In the genomic region with DNA sequence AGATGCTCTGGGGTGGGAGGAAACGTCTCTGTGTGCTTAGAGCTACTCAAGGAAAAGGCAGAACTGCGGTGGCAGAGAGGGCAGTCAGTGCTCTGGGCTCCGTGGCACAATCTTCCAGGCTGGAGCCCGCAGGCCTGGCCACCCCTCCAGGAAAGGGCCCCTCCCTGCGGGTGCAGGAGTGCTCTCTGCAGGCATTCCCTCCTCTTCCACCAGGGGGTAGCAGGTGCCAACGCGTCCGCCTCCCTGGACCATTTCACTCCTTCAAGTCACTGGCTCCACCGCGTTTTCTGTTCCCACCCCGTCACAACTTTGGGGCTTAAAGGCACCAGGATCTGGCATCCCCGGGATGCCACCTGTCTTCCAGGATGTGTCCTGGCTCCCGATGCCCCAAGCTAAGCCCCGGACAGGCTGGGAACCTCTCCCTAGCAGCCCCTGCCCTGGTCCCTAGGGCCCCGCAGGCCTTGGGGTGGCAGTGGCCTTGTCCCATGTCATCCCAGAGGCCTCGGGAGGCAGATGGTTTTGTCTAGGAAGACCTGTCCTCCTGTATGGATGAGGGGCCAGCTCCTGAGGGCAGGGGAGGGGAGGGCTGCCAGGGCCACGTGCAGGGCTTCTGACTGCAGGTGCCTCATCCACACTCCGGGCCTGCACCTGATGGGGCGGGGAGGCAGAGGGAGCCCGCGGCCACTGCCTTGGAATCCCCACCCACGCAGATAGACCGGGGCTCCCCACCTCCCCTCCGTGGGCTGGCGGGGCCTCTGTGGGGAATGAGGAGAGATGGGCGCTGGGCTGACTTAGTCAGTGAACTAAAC, we compare ENCODE assay signal across 1 cellular context.
TF ChIP-seq lines count a peak whose summit lies in the region.

No MANE protein-coding gene starts in this region.

TF ChIP-seq in GM12878, 131 proteins besides CTCF, POLR2A, EP300 and RAD21:
- TF ChIP-seq, protein P1, sequence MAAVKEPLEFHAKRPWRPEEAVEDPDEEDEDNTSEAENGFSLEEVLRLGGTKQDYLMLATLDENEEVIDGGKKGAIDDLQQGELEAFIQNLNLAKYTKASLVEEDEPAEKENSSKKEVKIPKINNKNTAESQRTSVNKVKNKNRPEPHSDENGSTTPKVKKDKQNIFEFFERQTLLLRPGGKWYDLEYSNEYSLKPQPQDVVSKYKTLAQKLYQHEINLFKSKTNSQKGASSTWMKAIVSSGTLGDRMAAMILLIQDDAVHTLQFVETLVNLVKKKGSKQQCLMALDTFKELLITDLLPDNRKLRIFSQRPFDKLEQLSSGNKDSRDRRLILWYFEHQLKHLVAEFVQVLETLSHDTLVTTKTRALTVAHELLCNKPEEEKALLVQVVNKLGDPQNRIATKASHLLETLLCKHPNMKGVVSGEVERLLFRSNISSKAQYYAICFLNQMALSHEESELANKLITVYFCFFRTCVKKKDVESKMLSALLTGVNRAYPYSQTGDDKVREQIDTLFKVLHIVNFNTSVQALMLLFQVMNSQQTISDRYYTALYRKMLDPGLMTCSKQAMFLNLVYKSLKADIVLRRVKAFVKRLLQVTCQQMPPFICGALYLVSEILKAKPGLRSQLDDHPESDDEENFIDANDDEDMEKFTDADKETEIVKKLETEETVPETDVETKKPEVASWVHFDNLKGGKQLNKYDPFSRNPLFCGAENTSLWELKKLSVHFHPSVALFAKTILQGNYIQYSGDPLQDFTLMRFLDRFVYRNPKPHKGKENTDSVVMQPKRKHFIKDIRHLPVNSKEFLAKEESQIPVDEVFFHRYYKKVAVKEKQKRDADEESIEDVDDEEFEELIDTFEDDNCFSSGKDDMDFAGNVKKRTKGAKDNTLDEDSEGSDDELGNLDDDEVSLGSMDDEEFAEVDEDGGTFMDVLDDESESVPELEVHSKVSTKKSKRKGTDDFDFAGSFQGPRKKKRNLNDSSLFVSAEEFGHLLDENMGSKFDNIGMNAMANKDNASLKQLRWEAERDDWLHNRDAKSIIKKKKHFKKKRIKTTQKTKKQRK (IDR thresholded peaks at IDR 0.05; ENCODE audit: low read depth, low read length), result no peak
- TF ChIP-seq MYB (IDR thresholded peaks at IDR 0.05; ENCODE audit: borderline replicate concordance, low read depth, low read length), result no peak
- TF ChIP-seq STAT3 (IDR thresholded peaks at IDR 0.05; ENCODE audit: low read depth, low read length), result no peak
- no peak for TF ChIP-seq ZNF217 (IDR thresholded peaks at IDR 0.05)
- TF ChIP-seq KDM1A (IDR thresholded peaks at IDR 0.05; ENCODE audit: borderline replicate concordance), result no peak
- TF ChIP-seq, protein P2, sequence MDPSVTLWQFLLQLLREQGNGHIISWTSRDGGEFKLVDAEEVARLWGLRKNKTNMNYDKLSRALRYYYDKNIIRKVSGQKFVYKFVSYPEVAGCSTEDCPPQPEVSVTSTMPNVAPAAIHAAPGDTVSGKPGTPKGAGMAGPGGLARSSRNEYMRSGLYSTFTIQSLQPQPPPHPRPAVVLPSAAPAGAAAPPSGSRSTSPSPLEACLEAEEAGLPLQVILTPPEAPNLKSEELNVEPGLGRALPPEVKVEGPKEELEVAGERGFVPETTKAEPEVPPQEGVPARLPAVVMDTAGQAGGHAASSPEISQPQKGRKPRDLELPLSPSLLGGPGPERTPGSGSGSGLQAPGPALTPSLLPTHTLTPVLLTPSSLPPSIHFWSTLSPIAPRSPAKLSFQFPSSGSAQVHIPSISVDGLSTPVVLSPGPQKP (IDR thresholded peaks at IDR 0.05; ENCODE audit: low read depth, low read length), result no peak
- no peak for TF ChIP-seq TCF3 (IDR thresholded peaks at IDR 0.05; ENCODE audit: borderline replicate concordance, insufficient read depth, low read depth, low read length)
- TF ChIP-seq ZNF207 (IDR thresholded peaks at IDR 0.05; ENCODE audit: borderline replicate concordance), result no peak
